In genomic region chr17:28972437-28972836, GRCh38 we compare ENCODE assay signal across 29 cellular contexts. TPM values are rescaled to one million over a fixed set of nuclear protein-coding genes. Genes with fewer than 3 reads are reported as not detected.
DNase-seq lines count a peak whose midpoint lies in the region; ATAC-seq and TF ChIP-seq lines count a peak whose summit lies in the region.
"Had no signal": no experiment of that assay in that cellular context is flagged by ENCODE, and none has a peak within 500 bp of the region (broad histone marks: within the 10 kb centered on the region; RNA-seq: fewer than 3 reads in every experiment).

No MANE protein-coding gene starts in this region.

- H3K27me3 Mint-ChIP-seq in HFFc6 (ENCODE audit: insufficient read depth) (peaks cover 35% of the 10 kb centered on the region), WTC11 (ENCODE audit: low read depth) (no peaks in the 10 kb centered on the region; the same call in 1 of the 2 replicates)
- H3K27me3 Mint-ChIP-seq: activated naive CD4-positive, alpha-beta T cell treated with anti-CD3 and anti-CD28 coated beads, Interleukin-2, amount 50 U/mL, for 24 hours had no signal

- no peak for TF ChIP-seq CTCF in AG10803 (conservative IDR thresholded peaks at IDR 0.05; ENCODE audit: low read length)
- no peak for TF ChIP-seq CTCF in HFFc6 (IDR thresholded peaks at IDR 0.05)
- no peak for TF ChIP-seq CTCF in WERI-Rb-1 (IDR thresholded peaks at IDR 0.05; ENCODE audit: low read depth, low read length)
- TF ChIP-seq CTCF in WTC11 (IDR thresholded peaks at IDR 0.05), result no peak
- no peak for TF ChIP-seq CTCF in spleen (IDR thresholded peaks at IDR 0.05 in 8 of 11, conservative IDR thresholded peaks at IDR 0.05 in 3 of 11)

- H3K4me3 ChIP-seq in AG10803 (ENCODE audit: low read length) (no peak overlapping the region), WERI-Rb-1 (ENCODE audit: low read depth, low read length) (no peak overlapping the region), spleen (no peak overlapping the region)
- H3K4me3 ChIP-seq: psoas muscle, skin epidermis, suprapubic skin had no signal

- intact Hi-C loops in spleen (cut with DNase I; ENCODE audit: low total_unique reads), result no loop called here

- H3K4me1 ChIP-seq in spleen, result peaks cover 0 to 45% (median 10%) of the 10 kb centered on the region in 6 donors
- H3K4me1 ChIP-seq: psoas muscle had no signal

- no peak for ATAC-seq in WTC11
- ATAC-seq: activated CD8-positive, alpha-beta memory T cell treated with anti-CD3 and anti-CD28 coated beads, Interleukin-2, amount 10 ng/mL, durations not matched to agents 7 days and 5 days; Panc1; psoas muscle; stimulated activated memory B cell treated with anti-CD40 and anti-IgM and Interleukin-4, amounts not matched to agents 10 μg/mL and 1 μg/mL and 100 μg/mL, for 72 hours had no signal

- H3K27me3 ChIP-seq in WERI-Rb-1 (ENCODE audit: insufficient read depth, low read depth, severe bottlenecking), result no peaks in the 10 kb centered on the region
- no peaks in the 10 kb centered on the region for H3K27me3 ChIP-seq in spleen (replicated peaks in 1 of 7)

- H3K36me3 Mint-ChIP-seq in HFFc6 (ENCODE audit: low read depth), result no peaks in the 10 kb centered on the region
- H3K36me3 Mint-ChIP-seq in WTC11, result no peaks in the 10 kb centered on the region
- H3K36me3 Mint-ChIP-seq: activated CD8-positive, alpha-beta memory T cell treated with anti-CD3 and anti-CD28 coated beads, Interleukin-2, amount 10 ng/mL, durations not matched to agents 7 days and 5 days; activated naive CD4-positive, alpha-beta T cell treated with anti-CD3 and anti-CD28 coated beads, Interleukin-2, amount 50 U/mL, for 24 hours; stimulated activated memory B cell treated with anti-CD40 and anti-IgM and Interleukin-4, amounts not matched to agents 10 μg/mL and 1 μg/mL and 100 μg/mL, for 72 hours had no signal

- TF ChIP-seq POLR2A in spleen (IDR thresholded peaks at IDR 0.05), result no peak

- no peaks in the 10 kb centered on the region for H3K9me3 ChIP-seq in WERI-Rb-1 (ENCODE audit: severe bottlenecking)
- no peaks in the 10 kb centered on the region for H3K9me3 ChIP-seq in spleen
- H3K9me3 ChIP-seq: psoas muscle, suprapubic skin had no signal

- H3K4me1 Mint-ChIP-seq in HFFc6 (ENCODE audit: low read depth) (peaks cover 35% of the 10 kb centered on the region), WTC11 (peaks cover 41% of the 10 kb centered on the region)
- H3K4me1 Mint-ChIP-seq: activated CD8-positive, alpha-beta memory T cell treated with anti-CD3 and anti-CD28 coated beads, Interleukin-2, amount 10 ng/mL, durations not matched to agents 7 days and 5 days; activated naive CD4-positive, alpha-beta T cell treated with anti-CD3 and anti-CD28 coated beads, Interleukin-2, amount 50 U/mL, for 24 hours had no signal

- no peak overlapping the region for H3K27ac ChIP-seq in WERI-Rb-1
- H3K27ac ChIP-seq in spleen, result no peak overlapping the region
- H3K27ac ChIP-seq: epithelial cell of prostate, psoas muscle, skin epidermis, suprapubic skin had no signal

- H3K27ac Mint-ChIP-seq in HFFc6 (no peak overlapping the region), WTC11 (no peak overlapping the region)
- H3K27ac Mint-ChIP-seq: activated CD8-positive, alpha-beta memory T cell treated with anti-CD3 and anti-CD28 coated beads, Interleukin-2, amount 10 ng/mL, durations not matched to agents 7 days and 5 days; activated naive CD4-positive, alpha-beta T cell treated with anti-CD3 and anti-CD28 coated beads, Interleukin-2, amount 50 U/mL, for 24 hours; activated T-helper 1 cell treated with anti-CD3 and anti-CD28 coated beads, Interleukin-12 subunit alpha, Interleukin-12 subunit beta, Interleukin-2, Interleukin-4 antibody, amounts not matched to agents 30 ng/mL and 10 ng/mL and 1 ng/mL, durations not matched to agents 14 hours and 24 hours and 36 hours; stimulated activated memory B cell treated with anti-CD40 and anti-IgM and Interleukin-4, amounts not matched to agents 10 μg/mL and 1 μg/mL and 100 μg/mL, for 72 hours had no signal

- DNase-seq in AG10803 (ENCODE audit: low read depth), result peak; percentile 71
- DNase-seq in HFFc6, result peak; percentile 31
- DNase-seq in WERI-Rb-1, result peak; percentile 47
- peak; percentile 72 for DNase-seq in myocyte (ENCODE audit: low read depth)
- no peak for DNase-seq in activated CD4-positive, alpha-beta T cell treated with anti-CD3 and anti-CD28 coated beads for 48 hours
- DNase-seq in WTC11 (ENCODE audit: low spot score), result no peak
- no peak for DNase-seq in spleen
- no peak for DNase-seq in GDM1 (lab: John Stamatoyannopoulos, UW)
- DNase-seq: activated CD4-positive, alpha-beta T cell treated with anti-CD3 and anti-CD28 coated beads for 4 hours; activated CD8-positive, alpha-beta memory T cell treated with anti-CD3 and anti-CD28 coated beads, Interleukin-2, amount 10 ng/mL, durations not matched to agents 7 days and 5 days; aorta; hippocampal formation; KBM-7; NCI-H146; NCI-H226; psoas muscle; SIG-M5; T-helper 1 cell had no signal

- WGBS in spleen, 5 donors, result 81 to 93% (median 85%) methylated on average over 10 of the region's 10 CpGs

- POLR2A ChIA-PET in WTC11 (lab: Charles Lee), result no interaction called here

- CTCF ChIA-PET in WTC11 (lab: Charles Lee), result interaction anchor here (1.6 to 3.2 kb wide), 4 partner anchors 11 to 144 kb away, joined by 5 to 31 read pairs (median 10); no protein-coding TSS in a partner anchor

- H3K36me3 ChIP-seq in WERI-Rb-1 (peaks cover 25% of the 10 kb centered on the region), spleen (no peaks in the 10 kb centered on the region)
- H3K36me3 ChIP-seq: suprapubic skin had no signal

- H3K9me3 Mint-ChIP-seq in HFFc6 (no peaks in the 10 kb centered on the region), WTC11 (no peaks in the 10 kb centered on the region)
- H3K9me3 Mint-ChIP-seq: activated naive CD4-positive, alpha-beta T cell treated with anti-CD3 and anti-CD28 coated beads, Interleukin-2, amount 50 U/mL, for 24 hours; activated T-helper 1 cell treated with anti-CD3 and anti-CD28 coated beads, Interleukin-12 subunit alpha, Interleukin-12 subunit beta, Interleukin-2, Interleukin-4 antibody, amounts not matched to agents 30 ng/mL and 10 ng/mL and 1 ng/mL, durations not matched to agents 14 hours and 24 hours and 36 hours; neural crest cell; stimulated activated memory B cell treated with anti-CD40 and anti-IgM and Interleukin-4, amounts not matched to agents 10 μg/mL and 1 μg/mL and 100 μg/mL, for 72 hours had no signal

- H3K4me3 Mint-ChIP-seq in HFFc6 (no peak overlapping the region; the same call in 1 of the 2 replicates), WTC11 (no peak overlapping the region)
- H3K4me3 Mint-ChIP-seq: activated CD8-positive, alpha-beta memory T cell treated with anti-CD3 and anti-CD28 coated beads, Interleukin-2, amount 10 ng/mL, durations not matched to agents 7 days and 5 days; activated naive CD4-positive, alpha-beta T cell treated with anti-CD3 and anti-CD28 coated beads, Interleukin-2, amount 50 U/mL, for 24 hours; activated T-helper 1 cell treated with anti-CD3 and anti-CD28 coated beads, Interleukin-12 subunit alpha, Interleukin-12 subunit beta, Interleukin-2, Interleukin-4 antibody, amounts not matched to agents 30 ng/mL and 10 ng/mL and 1 ng/mL, durations not matched to agents 14 hours and 24 hours and 36 hours; neural crest cell; stimulated activated memory B cell treated with anti-CD40 and anti-IgM and Interleukin-4, amounts not matched to agents 10 μg/mL and 1 μg/mL and 100 μg/mL, for 72 hours had no signal

TF ChIP-seq in WTC11, 78 proteins besides CTCF, POLR2A, EP300 and RAD21 (continues in another document):
- no peak for TF ChIP-seq GTF2I (CRISPR knock-in tag; conservative IDR thresholded peaks at IDR 0.05)
- TF ChIP-seq USF1 (CRISPR knock-in tag; IDR thresholded peaks at IDR 0.05), result no peak
- no peak for TF ChIP-seq EMX1 (CRISPR knock-in tag; IDR thresholded peaks at IDR 0.05)
- TF ChIP-seq ZMAT4 (CRISPR knock-in tag; IDR thresholded peaks at IDR 0.05), result no peak
- no peak for TF ChIP-seq IRF2 (CRISPR knock-in tag; IDR thresholded peaks at IDR 0.05; ENCODE audit: borderline replicate concordance, low read depth)
- TF ChIP-seq TP53 (CRISPR knock-in tag; IDR thresholded peaks at IDR 0.05), result no peak
- no peak for TF ChIP-seq JUN (CRISPR knock-in tag; IDR thresholded peaks at IDR 0.05)
- no peak for TF ChIP-seq ZNF396 (CRISPR knock-in tag; IDR thresholded peaks at IDR 0.05; ENCODE audit: borderline replicate concordance)
- TF ChIP-seq ATF3 (CRISPR knock-in tag; conservative IDR thresholded peaks at IDR 0.05), result no peak

RNA-seq across cellular contexts. Expression of gene PHF12, which starts 21.1 kb away (rescaled TPM):
- total RNA-seq in HFFc6 (2021; fragmentation: NEBNext Ultra II Directional; extraction: Animal tissue kit (Norgen Biotek cat#: 25700)), result 10 to 100 TPM; 26.4 to 33.6 (median 29.8) TPM
- total RNA-seq in myocyte, result 18.5 and 21.4 TPM in 2 replicates
- polyA plus RNA-seq in myocyte (2012), result 20.0 TPM
- total RNA-seq in WTC11 (2021), result 57.7 to 69.8 TPM (median 61.3 TPM) in 3 replicates
- 100 to 1,000 TPM in 2 of 7 donors, 10 to 100 TPM in 5; 65.9 to 118 (median 84.9) TPM for total RNA-seq in spleen
- polyA plus RNA-seq in spleen, result 10 to 100 TPM; 16.2 to 22.0 (median 20.0) TPM

RNA-seq across cellular contexts. Expression of gene SEZ6, which starts 33.4 kb away (rescaled TPM):
- not detected for total RNA-seq in HFFc6 (2021; fragmentation: NEBNext Ultra II Directional; extraction: Animal tissue kit (Norgen Biotek cat#: 25700))
- total RNA-seq in myocyte, result 0.16 and 0.57 TPM in 2 replicates
- polyA plus RNA-seq in myocyte (2012), result 0.78 TPM
- total RNA-seq in WTC11 (2021), result 1.4 to 3.0 TPM (median 1.6 TPM) in 3 replicates
- total RNA-seq in spleen, result under 1 TPM in 1 of 7 donors, not detected in 6; 0.88 TPM
- polyA plus RNA-seq in spleen, result not detected
- total RNA-seq: activated CD8-positive, alpha-beta memory T cell treated with anti-CD3 and anti-CD28 coated beads, Interleukin-2, amount 10 ng/mL, durations not matched to agents 7 days and 5 days; activated T-helper 1 cell treated with anti-CD3 and anti-CD28 coated beads, Interleukin-12 subunit alpha, Interleukin-12 subunit beta, Interleukin-2, Interleukin-4 antibody, amounts not matched to agents 30 ng/mL and 10 ng/mL and 1 ng/mL, durations not matched to agents 14 hours and 24 hours and 36 hours; aorta; Daoy; fibroblast of villous mesenchyme; liver; psoas muscle; suprapubic skin had no signal
- polyA plus RNA-seq: aorta had no signal

Comparison
In these comparisons a context has a peak if more than half of its experiments do, and no peak if none do; other contexts are left out.
1. DNase-seq: peak in AG10803 (single experiment), HFFc6 (single experiment), WERI-Rb-1 (single experiment) and myocyte (single experiment); none in activated CD4-positive, alpha-beta T cell treated with anti-CD3 and anti-CD28 coated beads for 48 hours (single experiment), WTC11 (single experiment), spleen (single experiment) and GDM1 (single experiment).